In genomic region chr22:46171940-46172339, GRCh38 we compare ENCODE assay signal across 10 cellular contexts. TPM values are rescaled to one million over a fixed set of nuclear protein-coding genes. Genes with fewer than 3 reads are reported as not detected.
DNase-seq lines count a peak whose midpoint lies in the region; ATAC-seq and TF ChIP-seq lines count a peak whose summit lies in the region.
"Had no signal": no experiment of that assay in that cellular context is flagged by ENCODE, and none has a peak within 500 bp of the region (broad histone marks: within the 10 kb centered on the region; RNA-seq: fewer than 3 reads in every experiment).

No MANE protein-coding gene starts in this region.

- H3K14ac ChIP-seq in H9 (ENCODE audit: insufficient read depth, low read length): no peak overlapping the region; the same call in 1 of the 2 replicates

- H3K18ac ChIP-seq in H9 (ENCODE audit: insufficient read length, low read depth, low read length): no peak overlapping the region

- WGBS in stomach, 5 donors: 76 to 89% (median 87%) methylated on average over 7 to 8 of the region's 8 CpGs
- WGBS in H9 (ENCODE audit: extremely low coverage, insufficient read length, low lambda C conversion rate): no CpG with 5 or more reads among the region's 8 CpGs

- H3K79me1 ChIP-seq in H9 (ENCODE audit: insufficient read depth, low read depth, low read length, poor library complexity, severe bottlenecking): no peaks in the 10 kb centered on the region

- no peak overlapping the region for H3K23ac ChIP-seq in H9 (ENCODE audit: insufficient read length, low read depth, low read length)

- no peak overlapping the region for H2BK15ac ChIP-seq in H9 (ENCODE audit: low read depth, low read length)

- no peak for TF ChIP-seq EP300 in stomach (IDR thresholded peaks at IDR 0.05)

- no peak overlapping the region for H2AFZ ChIP-seq in DND-41 (ENCODE audit: low read depth, low read length)
- H2AFZ ChIP-seq in H9 (ENCODE audit: low read length): no peak overlapping the region

- no peak overlapping the region for H3T11ph ChIP-seq in H9 (ENCODE audit: low read length)

- no peak overlapping the region for H4K8ac ChIP-seq in H9 (replicated peaks; ENCODE audit: insufficient read length, low read depth, low read length)

- H3K27ac Mint-ChIP-seq in H9: peak overlapping the region in 1 of 3 experiments; percentile 21; a peak in 1 of 7 replicates

- no peak overlapping the region for H4K5ac ChIP-seq in H9 (ENCODE audit: insufficient read length, low read depth, low read length)

- peak overlapping the region; percentile 69 for H3K27ac ChIP-seq in DND-41 (ENCODE audit: low read length)
- no peak overlapping the region for H3K27ac ChIP-seq in stomach
- H3K27ac ChIP-seq in H9 (ENCODE audit: insufficient read length, low read depth, low read length): no peak overlapping the region

- intact Hi-C loops in stomach (cut with DNase I; ENCODE audit: low total_unique reads): no loop called here

- H3K27me3 Mint-ChIP-seq in H9 (ENCODE audit: low read depth): no peaks in the 10 kb centered on the region; the same call in 1 of the 2 replicates

- peaks cover 15% of the 10 kb centered on the region for H3K36me3 ChIP-seq in DND-41 (ENCODE audit: insufficient read depth, low read length)
- peaks cover 4 to 11% (median 10%) of the 10 kb centered on the region in 4 donors for H3K36me3 ChIP-seq in stomach

- no peaks in the 10 kb centered on the region for H3K4me1 Mint-ChIP-seq in H9

- TF ChIP-seq POLR2A in stomach (IDR thresholded peaks at IDR 0.05): no peak

- H3K4ac ChIP-seq in H9 (ENCODE audit: low read depth, low read length): no peak overlapping the region

- no peak overlapping the region for H2AK5ac ChIP-seq in H9 (ENCODE audit: insufficient read length, low read length)

- H4K91ac ChIP-seq in H9 (ENCODE audit: insufficient read length, low read depth, low read length): no peak overlapping the region

- TF ChIP-seq CTCF in DND-41 (IDR thresholded peaks at IDR 0.05; ENCODE audit: borderline replicate concordance, extremely low read depth, low read length, poor library complexity, severe bottlenecking) (no peak), choroid plexus epithelial cell (conservative IDR thresholded peaks at IDR 0.05; ENCODE audit: low read depth, low read length) (no peak), stomach (IDR thresholded peaks at IDR 0.05) (no peak), H9 (conservative IDR thresholded peaks at IDR 0.05) (no peak)

- H2BK5ac ChIP-seq in H9 (ENCODE audit: insufficient read length, low read length): no peak overlapping the region

- peak; percentile 59; the same call in 1 of the 3 replicates for ATAC-seq in DND-41 (ENCODE audit: insufficient read depth, low read depth)
- ATAC-seq in GM18511 (IDR thresholded peaks at IDR 0.05; ENCODE audit: unreplicated experiment): no peak

- H3K9ac ChIP-seq in DND-41 (ENCODE audit: low read depth, low read length) (no peak overlapping the region), H9 (ENCODE audit: extremely low read depth, insufficient read length, low read length) (no peak overlapping the region)

- no peak overlapping the region for H3K4me3 ChIP-seq in DND-41 (ENCODE audit: low read depth in 1 of 2, low read length in 2 of 2)
- no peak overlapping the region for H3K4me3 ChIP-seq in choroid plexus epithelial cell (ENCODE audit: low read depth, low read length)
- no peak overlapping the region for H3K4me3 ChIP-seq in stomach

- H3K27me3 ChIP-seq in DND-41 (ENCODE audit: insufficient read depth, low read length, poor library complexity) (no peaks in the 10 kb centered on the region), stomach (no peaks in the 10 kb centered on the region), H9 (ENCODE audit: insufficient read depth, low read length) (no peaks in the 10 kb centered on the region)

- H3K23me2 ChIP-seq in H9 (ENCODE audit: insufficient read length, low read depth, low read length, poor library complexity, severe bottlenecking): no peaks in the 10 kb centered on the region

- H3K4me3 Mint-ChIP-seq in H9: no peak overlapping the region; a peak in 1 of 5 replicates

- peaks cover 0 to 3% of the 10 kb centered on the region in 2 experiments; a peak in 2 of 5 replicates for H3K9me3 Mint-ChIP-seq in H9

- H2BK120ac ChIP-seq in H9 (ENCODE audit: low read depth, low read length, poor library complexity, severe bottlenecking): no peak overlapping the region

- H3K9me3 ChIP-seq in DND-41 (ENCODE audit: insufficient read depth, low read length, severe bottlenecking): peaks cover 2% of the 10 kb centered on the region
- H3K9me3 ChIP-seq in stomach: peaks cover 0 to 5% (median 0%) of the 10 kb centered on the region in 4 donors
- H3K9me3 ChIP-seq in H9 (ENCODE audit: control insufficient read depth, low read depth, low read length): no peaks in the 10 kb centered on the region

- H3K4me1 ChIP-seq in DND-41 (ENCODE audit: insufficient read depth, low read length) (peaks cover 12% of the 10 kb centered on the region), stomach (peaks cover 10 to 28% (median 20%) of the 10 kb centered on the region in 4 donors), H9 (ENCODE audit: insufficient read depth, low read length) (no peaks in the 10 kb centered on the region)

- H2BK20ac ChIP-seq in H9 (ENCODE audit: low read depth, low read length, poor library complexity, severe bottlenecking): no peak overlapping the region

- H3K4me2 ChIP-seq in DND-41 (ENCODE audit: insufficient read depth, low read length): no peak overlapping the region
- no peak overlapping the region for H3K4me2 ChIP-seq in H9 (ENCODE audit: insufficient read depth, insufficient read length, low read length)

- H3K36me3 Mint-ChIP-seq in H9 (ENCODE audit: insufficient read depth in 1 of 3, low read depth in 3 of 3): no peaks in the 10 kb centered on the region

- DNase-seq in DND-41 (peak; percentile 52), NCI-H2196 (lab: John Stamatoyannopoulos, UW; ENCODE audit: unreplicated experiment) (peak; percentile 73), choroid plexus epithelial cell (ENCODE audit: low read depth) (peak; percentile 50), myocyte (ENCODE audit: low read depth) (peak; percentile 49), stomach (no peak), NCI-H146 treated with DMSO at 0.1 percent for 48 hours (lab: John Stamatoyannopoulos, UW; ENCODE audit: unreplicated experiment) (no peak), H9 (no peak)
- DNase-seq: activated gamma-delta T cell treated with Interleukin-2 at 50 U/mL for 16 hours, NCI-H510A had no signal

- H3K79me2 ChIP-seq in DND-41 (ENCODE audit: insufficient read depth, low read length) (peaks cover 27% of the 10 kb centered on the region), H9 (ENCODE audit: insufficient read depth, low read length) (no peaks in the 10 kb centered on the region)

- H4K20me1 ChIP-seq in DND-41 (ENCODE audit: insufficient read depth, low read length) (peaks cover 4% of the 10 kb centered on the region; the same call in 1 of the 2 replicates), H9 (ENCODE audit: control insufficient read depth, insufficient read depth, insufficient read length) (no peaks in the 10 kb centered on the region)

- no peak overlapping the region for H2BK12ac ChIP-seq in H9 (ENCODE audit: insufficient read length, low read depth, low read length)

- H3K56ac ChIP-seq in H9 (ENCODE audit: insufficient read length, low read depth, low read length): no peak overlapping the region

RNA-seq across cellular contexts. Expression of gene PPARA, which starts 21.6 kb away (rescaled TPM):
- 17.5 and 26.3 TPM in 2 replicates for total RNA-seq in myocyte
- polyA plus RNA-seq in myocyte (2012): 7.7 TPM
- total RNA-seq in stomach: 10 to 100 TPM in 4 of 5 donors, 1 to 10 TPM in 1; 8.2 to 28.8 (median 19.4) TPM
- polyA plus RNA-seq in stomach: 1 to 10 TPM; 3.4 to 8.6 (median 5.3) TPM
- 7.3 and 7.4 TPM in 2 replicates for total RNA-seq in H9 (2021)

Comparison
In these comparisons a context has a peak if more than half of its experiments do, and no peak if none do; other contexts are left out.
1. DNase-seq: peak in DND-41 (single experiment), NCI-H2196 (single experiment), choroid plexus epithelial cell (single experiment) and myocyte (single experiment); none in stomach (single experiment), NCI-H146 treated with DMSO at 0.1 percent for 48 hours (single experiment) and H9 (single experiment).